ENCODE assay signal across 9 cellular contexts in the genomic region with DNA sequence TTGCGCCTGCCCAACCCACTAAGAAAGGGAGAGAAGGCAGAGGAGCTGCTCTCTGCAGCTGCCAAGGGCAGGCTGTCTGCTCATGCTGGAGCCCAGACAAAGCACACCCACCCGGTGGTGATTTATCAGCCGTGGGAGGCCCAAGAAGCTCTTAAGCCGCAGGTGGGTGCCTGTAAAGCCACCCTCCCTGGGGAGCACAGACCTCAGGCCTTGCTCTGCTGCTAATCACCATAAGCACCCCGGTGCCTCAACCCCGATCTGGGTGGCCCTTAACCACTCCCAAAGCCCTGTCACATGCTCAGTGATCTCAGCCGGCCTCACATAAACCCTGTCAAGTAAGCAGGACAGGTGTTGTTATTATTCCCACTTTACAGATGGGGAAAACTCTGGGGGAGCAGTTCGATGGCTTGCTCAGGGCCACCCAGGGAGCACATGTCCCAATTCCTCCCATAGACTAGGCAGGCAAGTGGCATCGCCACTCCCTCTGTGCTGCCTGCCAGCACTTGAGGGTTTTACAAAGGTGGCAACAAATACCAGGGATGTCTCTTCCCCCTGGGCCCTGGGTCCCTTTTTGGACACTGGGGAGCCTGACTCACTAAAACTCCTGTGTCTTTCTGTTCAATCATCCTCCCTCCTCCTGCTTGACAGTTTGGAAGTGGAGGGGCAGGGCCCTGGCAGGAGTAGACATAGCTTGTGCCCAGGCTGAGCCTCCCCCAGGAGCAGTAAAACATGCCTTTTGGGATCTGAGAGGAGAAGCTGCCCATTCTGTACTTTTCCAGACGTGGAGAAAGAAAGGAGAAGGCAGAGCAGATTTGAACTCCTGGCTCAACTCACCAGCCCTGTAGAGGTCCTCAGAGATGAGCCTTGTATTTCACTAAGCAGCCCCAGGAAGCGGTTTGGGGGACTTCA.
A peak's percentile ranks its signal among the peaks of the same experiment; 100 is the strongest.
DNase-seq lines count a peak whose midpoint lies in the region; ATAC-seq lines count a peak whose summit lies in the region.
"Had no signal": no experiment of that assay in that cellular context is flagged by ENCODE, and none has a peak within 500 bp of the region (broad histone marks: within the 10 kb centered on the region; RNA-seq: fewer than 3 reads in every experiment).

No MANE protein-coding gene starts in this region.

- no peak overlapping the region for H3K4me3 Mint-ChIP-seq in activated CD4-positive, alpha-beta T cell treated with anti-CD3 and anti-CD28 coated beads, Interleukin-2, amount 10 ng/mL, durations not matched to agents 7 days and 5 days

- H3K36me3 ChIP-seq in BLaER1 treated with 17β-estradiol and CSF1 and Interleukin-3, amounts not matched to agents 10 nM and 100 nM, result peaks cover 0 to 13% (median 3%) of the 10 kb centered on the region in 11 experiments; a peak in 8 of 22 replicates
- H3K36me3 ChIP-seq in endocrine pancreas (ENCODE audit: control insufficient read depth, insufficient read depth, low read length), result peaks cover 6% of the 10 kb centered on the region

- H3K4me2 ChIP-seq in BLaER1 treated with 17β-estradiol and CSF1 and Interleukin-3, amounts not matched to agents 10 nM and 100 nM, result peak overlapping the region; percentile 65 to 85 (median 76)

- H3K27me3 Mint-ChIP-seq in activated CD4-positive, alpha-beta T cell treated with anti-CD3 and anti-CD28 coated beads, Interleukin-2, amount 10 ng/mL, durations not matched to agents 7 days and 5 days, result peaks cover 2% of the 10 kb centered on the region

- peaks cover 21 to 25% (median 23%) of the 10 kb centered on the region in 11 experiments for H3K9me3 ChIP-seq in BLaER1 treated with 17β-estradiol and CSF1 and Interleukin-3, amounts not matched to agents 10 nM and 100 nM (replicated peaks in 1 of 11)
- H3K9me3 ChIP-seq in endocrine pancreas (ENCODE audit: control insufficient read depth, low read length), result peaks cover 5% of the 10 kb centered on the region

- no peaks in the 10 kb centered on the region for H3K27me3 ChIP-seq in BLaER1 treated with 17β-estradiol and CSF1 and Interleukin-3, amounts not matched to agents 10 nM and 100 nM
- no peaks in the 10 kb centered on the region for H3K27me3 ChIP-seq in endocrine pancreas (ENCODE audit: control insufficient read depth, insufficient read depth, low read length)

- peak overlapping the region in 2 of 11 experiments; percentile 1 to 10; a peak in 2 of 22 replicates for H3K9ac ChIP-seq in BLaER1 treated with 17β-estradiol and CSF1 and Interleukin-3, amounts not matched to agents 10 nM and 100 nM
- peak overlapping the region; percentile 47 for H3K9ac ChIP-seq in endocrine pancreas (ENCODE audit: control insufficient read depth, insufficient read depth, low read length)
- H3K9ac ChIP-seq: parathyroid adenoma had no signal

- no peak overlapping the region for H3K27ac Mint-ChIP-seq in activated CD4-positive, alpha-beta T cell treated with anti-CD3 and anti-CD28 coated beads, Interleukin-2, amount 10 ng/mL, durations not matched to agents 7 days and 5 days

- CTCF ChIA-PET in activated CD4-positive, alpha-beta T cell treated with anti-CD3 and anti-CD28 coated beads, Interleukin-2, amount 10 ng/mL, durations not matched to agents 7 days and 5 days (lab: Charles Lee), result no interaction called here

- no peak for DNase-seq in activated naive CD4-positive, alpha-beta T cell treated with anti-CD3 and anti-CD28 coated beads, Interleukin-2, amount 50 U/mL, for 16 hours
- no peak for DNase-seq in activated CD4-positive, alpha-beta T cell treated with anti-CD3 and anti-CD28 coated beads, Interleukin-2, amount 10 ng/mL, durations not matched to agents 7 days and 5 days
- DNase-seq in NCI-H226, result no peak
- no peak for DNase-seq in activated CD8-positive, alpha-beta memory T cell treated with anti-CD3 and anti-CD28 coated beads, Interleukin-2, amount 50 U/mL, for 4 hours

- ATAC-seq in GM19438 (IDR thresholded peaks at IDR 0.05; ENCODE audit: low read depth, unreplicated experiment) (peak; percentile 43), HG03354 (IDR thresholded peaks at IDR 0.05; ENCODE audit: poor library complexity, severe bottlenecking, unreplicated experiment) (peak; percentile 58)

- H4K20me1 ChIP-seq in BLaER1 treated with 17β-estradiol and CSF1 and Interleukin-3, amounts not matched to agents 10 nM and 100 nM, result no peaks in the 10 kb centered on the region

- peaks cover 7% of the 10 kb centered on the region for H3K4me1 Mint-ChIP-seq in activated CD4-positive, alpha-beta T cell treated with anti-CD3 and anti-CD28 coated beads, Interleukin-2, amount 10 ng/mL, durations not matched to agents 7 days and 5 days

- H3K36me3 Mint-ChIP-seq in activated CD4-positive, alpha-beta T cell treated with anti-CD3 and anti-CD28 coated beads, Interleukin-2, amount 10 ng/mL, durations not matched to agents 7 days and 5 days (ENCODE audit: low read depth), result no peaks in the 10 kb centered on the region

- H3K4me3 ChIP-seq in BLaER1 treated with 17β-estradiol and CSF1 and Interleukin-3, amounts not matched to agents 10 nM and 100 nM, result no peak overlapping the region
- H3K4me3 ChIP-seq in endocrine pancreas (ENCODE audit: control insufficient read depth, insufficient read depth, low read length), result no peak overlapping the region

- peaks cover 48 to 70% (median 63%) of the 10 kb centered on the region in 10 experiments for H3K4me1 ChIP-seq in BLaER1 treated with 17β-estradiol and CSF1 and Interleukin-3, amounts not matched to agents 10 nM and 100 nM
- peaks cover 6% of the 10 kb centered on the region for H3K4me1 ChIP-seq in endocrine pancreas (ENCODE audit: control insufficient read depth, insufficient read depth, low read length)
- H3K4me1 ChIP-seq: parathyroid adenoma had no signal

- peaks cover 20% of the 10 kb centered on the region for H3K9me3 Mint-ChIP-seq in activated CD4-positive, alpha-beta T cell treated with anti-CD3 and anti-CD28 coated beads, Interleukin-2, amount 10 ng/mL, durations not matched to agents 7 days and 5 days

- peak overlapping the region in 9 of 11 experiments; percentile 3 to 59 (median 35); a peak in 11 of 22 replicates for H3K27ac ChIP-seq in BLaER1 treated with 17β-estradiol and CSF1 and Interleukin-3, amounts not matched to agents 10 nM and 100 nM
- H3K27ac ChIP-seq: parathyroid adenoma had no signal

- POLR2A ChIA-PET in activated CD4-positive, alpha-beta T cell treated with anti-CD3 and anti-CD28 coated beads, Interleukin-2, amount 10 ng/mL, durations not matched to agents 7 days and 5 days (lab: Charles Lee), result no interaction called here
